ENCODE assay signal across 8 cellular contexts in the genomic region with DNA sequence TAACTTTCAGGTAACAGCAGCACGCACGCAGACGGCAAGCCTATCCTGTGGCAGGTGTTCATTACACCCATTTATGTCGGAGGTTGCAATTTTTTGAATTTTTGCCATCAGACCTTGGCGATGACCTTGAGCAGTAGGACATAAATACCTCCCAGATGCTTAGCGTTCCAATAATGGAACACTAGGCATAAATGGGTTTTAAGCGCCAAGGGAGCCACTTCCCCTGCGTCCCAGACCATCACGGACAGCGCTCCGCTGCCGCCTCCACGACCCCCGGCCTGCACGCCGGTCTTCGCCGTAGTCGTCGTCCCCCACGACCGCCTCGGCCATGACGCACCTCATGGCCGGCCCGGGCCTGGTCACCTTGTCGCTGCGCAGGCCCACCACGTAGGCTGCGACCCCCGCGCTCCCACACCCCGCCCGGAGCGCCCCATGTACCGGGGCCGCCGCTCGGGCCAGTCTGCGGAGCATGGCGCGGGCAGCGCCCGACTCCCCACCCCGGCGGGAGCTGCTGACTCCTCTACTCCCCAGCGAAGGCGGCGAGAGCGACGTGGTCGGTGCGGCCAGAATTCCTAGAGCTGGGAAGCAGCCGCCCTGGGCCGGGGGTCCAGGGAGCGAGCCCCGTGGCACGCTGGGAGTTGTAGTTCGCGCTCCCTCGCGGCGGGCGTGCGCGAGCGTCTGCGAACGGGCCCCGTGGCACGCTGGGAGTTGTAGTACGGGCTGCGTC. TPM values are rescaled to one million over a fixed set of nuclear protein-coding genes. Genes with fewer than 3 reads are reported as not detected.
DNase-seq lines count a peak whose midpoint lies in the region; ATAC-seq and TF ChIP-seq lines count a peak whose summit lies in the region.

No MANE protein-coding gene starts in this region.

- H3K27me3 Mint-ChIP-seq in nephron progenitor cell (ENCODE audit: low read depth, poor library complexity): peaks cover 13% of the 10 kb centered on the region

- DNase-seq in AG09309 (ENCODE audit: low read depth): no peak
- DNase-seq in GM19240 (ENCODE audit: insufficient read length, low spot score): peak; percentile 67
- DNase-seq in LHCN-M2 (ENCODE audit: low read depth): peak; percentile 71
- DNase-seq in SHP77 (lab: John Stamatoyannopoulos, UW): peak; percentile 96 to 97
- DNase-seq in activated gamma-delta T cell treated with Interleukin-2 at 50 U/mL for 16 hours: peak; percentile 74
- peak; percentile 77 to 94 for DNase-seq in foreskin fibroblast
- DNase-seq in nephron progenitor cell: peak; percentile 93
- peak; percentile 85 for DNase-seq in stimulated activated naive CD8-positive, alpha-beta T cell treated with anti-CD3 and anti-CD28 coated beads, Interleukin-15, Interleukin-2, amounts not matched to agents 100 U/mL and 50 U/mL, for 24 hours

- H3K4me3 Mint-ChIP-seq in nephron progenitor cell: peak overlapping the region; percentile 76

- peak; percentile 69 for ATAC-seq in stimulated activated naive CD8-positive, alpha-beta T cell treated with anti-CD3 and anti-CD28 coated beads, Interleukin-15, Interleukin-2, amounts not matched to agents 100 U/mL and 50 U/mL, for 24 hours

- TF ChIP-seq CTCF in AG09309 (IDR thresholded peaks at IDR 0.05; ENCODE audit: control insufficient read depth, insufficient read depth, low read depth, low read length, missing control alignments) (no peak), foreskin fibroblast (IDR thresholded peaks at IDR 0.05; ENCODE audit: low read depth, low read length) (no peak), nephron progenitor cell (IDR thresholded peaks at IDR 0.05) (no peak)

- H3K4me3 ChIP-seq in AG09309 (ENCODE audit: control insufficient read depth, low read depth, low read length) (peak overlapping the region; percentile 74), foreskin fibroblast (ENCODE audit: low read depth in 1 of 2, low read length in 2 of 2) (peak overlapping the region; percentile 79 to 93)

- no peak overlapping the region for H3K27ac Mint-ChIP-seq in nephron progenitor cell

- no peaks in the 10 kb centered on the region for H3K9me3 Mint-ChIP-seq in nephron progenitor cell

- H3K36me3 Mint-ChIP-seq in nephron progenitor cell (ENCODE audit: low read depth): no peaks in the 10 kb centered on the region

- H3K4me1 Mint-ChIP-seq in nephron progenitor cell: peaks cover 64% of the 10 kb centered on the region

RNA-seq across cellular contexts. Expression of a gene that starts 22.7 kb away (rescaled TPM):
- not detected in 2 replicates for total RNA-seq in LHCN-M2 (2014; rRNA removed)
- polyA plus RNA-seq in LHCN-M2 (2012): not detected

RNA-seq across cellular contexts. Expression of a gene that starts 40.1 kb away (rescaled TPM):
- 179 and 192 TPM in 2 replicates for total RNA-seq in LHCN-M2 (2014; rRNA removed)
- 70.6 TPM for polyA plus RNA-seq in LHCN-M2 (2012)
